ENCODE assay signal across 1 cellular context in the genomic region with DNA sequence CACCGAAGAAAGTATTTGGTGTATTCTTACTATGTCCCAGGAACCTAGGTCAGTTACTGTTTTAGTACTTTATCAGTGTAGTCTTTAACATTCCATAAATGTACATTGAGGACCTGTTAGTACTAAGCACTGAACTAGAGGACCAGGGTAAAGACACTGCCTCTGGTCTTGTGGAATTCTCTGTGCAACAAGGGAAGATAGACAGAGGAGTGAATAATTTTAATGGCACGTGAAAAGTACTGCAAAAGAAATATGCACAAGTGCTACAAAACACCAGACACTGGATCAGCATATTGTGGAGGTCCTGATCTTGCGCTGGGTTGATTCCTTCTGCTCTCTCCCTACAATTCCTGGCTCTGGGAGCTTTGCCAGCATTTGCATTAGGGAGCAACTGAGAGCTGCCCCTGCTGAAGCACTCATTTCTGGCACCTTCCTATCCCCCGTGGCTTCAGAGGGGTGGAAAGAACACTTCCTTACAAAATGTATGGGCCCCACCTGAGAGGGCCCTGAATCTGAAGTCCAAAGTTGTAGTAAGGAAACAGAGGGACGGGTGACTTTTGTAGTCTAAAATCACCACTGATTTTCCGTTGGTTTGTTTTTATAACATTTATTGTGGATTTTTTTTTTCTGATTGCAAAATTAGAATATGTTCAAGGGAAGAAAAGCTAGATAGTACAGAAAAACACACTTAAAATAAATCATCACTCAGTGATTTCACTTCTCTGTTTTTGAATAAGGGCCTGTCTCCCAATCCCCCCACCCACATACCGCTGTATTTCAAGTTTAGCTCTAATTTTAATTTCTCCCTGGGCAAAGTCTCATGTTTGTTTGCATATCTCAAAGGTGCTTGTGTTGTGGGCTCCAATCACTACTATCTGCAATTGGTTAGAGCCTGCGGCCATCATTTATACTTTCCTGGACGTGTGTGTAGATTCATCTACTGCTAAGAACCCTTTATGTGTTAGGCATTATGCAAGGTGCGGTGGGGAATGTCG.
A peak's percentile ranks its signal among the peaks of the same experiment; 100 is the strongest.
TF ChIP-seq lines count a peak whose summit lies in the region.

No MANE protein-coding gene starts in this region.

TF ChIP-seq in IMR-90, 13 proteins besides CTCF, POLR2A, EP300 and RAD21:
- no peak for TF ChIP-seq CEBPB (IDR thresholded peaks at IDR 0.05; ENCODE audit: low read depth, low read length)
- TF ChIP-seq BHLHE40 (IDR thresholded peaks at IDR 0.05; ENCODE audit: low read depth, low read length) = peak; percentile 70; the same call in 1 of the 2 replicates
TF ChIP-seq in IMR-90: peak in this region for 1.
